Comparison of ENCODE assay signal across 1 cellular context in genomic region chr22:19854778-19855503, GRCh38.
TF ChIP-seq lines count a peak whose summit lies in the region.

A gene with protein sequence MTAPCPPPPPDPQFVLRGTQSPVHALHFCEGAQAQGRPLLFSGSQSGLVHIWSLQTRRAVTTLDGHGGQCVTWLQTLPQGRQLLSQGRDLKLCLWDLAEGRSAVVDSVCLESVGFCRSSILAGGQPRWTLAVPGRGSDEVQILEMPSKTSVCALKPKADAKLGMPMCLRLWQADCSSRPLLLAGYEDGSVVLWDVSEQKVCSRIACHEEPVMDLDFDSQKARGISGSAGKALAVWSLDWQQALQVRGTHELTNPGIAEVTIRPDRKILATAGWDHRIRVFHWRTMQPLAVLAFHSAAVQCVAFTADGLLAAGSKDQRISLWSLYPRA (minus strand): TSS chr22:19854874. CDS start chr22:19821355, 33,519 bp downstream.
A gene with protein sequence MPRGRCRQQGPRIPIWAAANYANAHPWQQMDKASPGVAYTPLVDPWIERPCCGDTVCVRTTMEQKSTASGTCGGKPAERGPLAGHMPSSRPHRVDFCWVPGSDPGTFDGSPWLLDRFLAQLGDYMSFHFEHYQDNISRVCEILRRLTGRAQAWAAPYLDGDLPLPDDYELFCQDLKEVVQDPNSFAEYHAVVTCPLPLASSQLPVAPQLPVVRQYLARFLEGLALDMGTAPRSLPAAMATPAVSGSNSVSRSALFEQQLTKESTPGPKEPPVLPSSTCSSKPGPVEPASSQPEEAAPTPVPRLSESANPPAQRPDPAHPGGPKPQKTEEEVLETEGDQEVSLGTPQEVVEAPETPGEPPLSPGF (minus strand): TSS chr22:19854874. CDS start chr22:19852261, 2,613 bp downstream.

TF ChIP-seq in HepG2, 621 proteins besides CTCF, POLR2A, EP300 and RAD21 (continued from another document and continues in another):
- 0 out of 2 replicates have a peak, but pooled peaks have one; percentile 87 for TF ChIP-seq ZBTB46 (CRISPR knock-in tag; IDR thresholded peaks at IDR 0.05; ENCODE audit: borderline replicate concordance)
- no peak for TF ChIP-seq ELF1 (CRISPR knock-in tag; IDR thresholded peaks at IDR 0.05)
- TF ChIP-seq NAIF1 (CRISPR knock-in tag; IDR thresholded peaks at IDR 0.05; ENCODE audit: borderline replicate concordance) = no peak
- 0 out of 2 replicates have a peak, but pooled peaks have one; percentile 65 for TF ChIP-seq FOXM1 (CRISPR knock-in tag; IDR thresholded peaks at IDR 0.05)
- no peak for TF ChIP-seq ZNF18 (CRISPR knock-in tag; IDR thresholded peaks at IDR 0.05; ENCODE audit: insufficient replicate concordance)
- TF ChIP-seq, protein P1, sequence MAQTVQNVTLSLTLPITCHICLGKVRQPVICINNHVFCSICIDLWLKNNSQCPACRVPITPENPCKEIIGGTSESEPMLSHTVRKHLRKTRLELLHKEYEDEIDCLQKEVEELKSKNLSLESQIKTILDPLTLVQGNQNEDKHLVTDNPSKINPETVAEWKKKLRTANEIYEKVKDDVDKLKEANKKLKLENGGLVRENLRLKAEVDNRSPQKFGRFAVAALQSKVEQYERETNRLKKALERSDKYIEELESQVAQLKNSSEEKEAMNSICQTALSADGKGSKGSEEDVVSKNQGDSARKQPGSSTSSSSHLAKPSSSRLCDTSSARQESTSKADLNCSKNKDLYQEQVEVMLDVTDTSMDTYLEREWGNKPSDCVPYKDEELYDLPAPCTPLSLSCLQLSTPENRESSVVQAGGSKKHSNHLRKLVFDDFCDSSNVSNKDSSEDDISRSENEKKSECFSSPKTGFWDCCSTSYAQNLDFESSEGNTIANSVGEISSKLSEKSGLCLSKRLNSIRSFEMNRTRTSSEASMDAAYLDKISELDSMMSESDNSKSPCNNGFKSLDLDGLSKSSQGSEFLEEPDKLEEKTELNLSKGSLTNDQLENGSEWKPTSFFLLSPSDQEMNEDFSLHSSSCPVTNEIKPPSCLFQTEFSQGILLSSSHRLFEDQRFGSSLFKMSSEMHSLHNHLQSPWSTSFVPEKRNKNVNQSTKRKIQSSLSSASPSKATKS (CRISPR knock-in tag; IDR thresholded peaks at IDR 0.05) = no peak
- peak; percentile 89 for TF ChIP-seq ZNF143 (CRISPR knock-in tag; IDR thresholded peaks at IDR 0.05)
- TF ChIP-seq ZNF510 (CRISPR knock-in tag; IDR thresholded peaks at IDR 0.05; ENCODE audit: low read depth) = peak; percentile 96; the same call in 1 of the 2 replicates
- TF ChIP-seq ZBTB3 (CRISPR knock-in tag; IDR thresholded peaks at IDR 0.05; ENCODE audit: borderline replicate concordance, low read depth) = peak; percentile 65; the same call in 1 of the 2 replicates
- TF ChIP-seq, protein P2, sequence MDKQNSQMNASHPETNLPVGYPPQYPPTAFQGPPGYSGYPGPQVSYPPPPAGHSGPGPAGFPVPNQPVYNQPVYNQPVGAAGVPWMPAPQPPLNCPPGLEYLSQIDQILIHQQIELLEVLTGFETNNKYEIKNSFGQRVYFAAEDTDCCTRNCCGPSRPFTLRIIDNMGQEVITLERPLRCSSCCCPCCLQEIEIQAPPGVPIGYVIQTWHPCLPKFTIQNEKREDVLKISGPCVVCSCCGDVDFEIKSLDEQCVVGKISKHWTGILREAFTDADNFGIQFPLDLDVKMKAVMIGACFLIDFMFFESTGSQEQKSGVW (CRISPR knock-in tag; IDR thresholded peaks at IDR 0.05; ENCODE audit: borderline replicate concordance) = peak; percentile 61
- TF ChIP-seq, protein P3, sequence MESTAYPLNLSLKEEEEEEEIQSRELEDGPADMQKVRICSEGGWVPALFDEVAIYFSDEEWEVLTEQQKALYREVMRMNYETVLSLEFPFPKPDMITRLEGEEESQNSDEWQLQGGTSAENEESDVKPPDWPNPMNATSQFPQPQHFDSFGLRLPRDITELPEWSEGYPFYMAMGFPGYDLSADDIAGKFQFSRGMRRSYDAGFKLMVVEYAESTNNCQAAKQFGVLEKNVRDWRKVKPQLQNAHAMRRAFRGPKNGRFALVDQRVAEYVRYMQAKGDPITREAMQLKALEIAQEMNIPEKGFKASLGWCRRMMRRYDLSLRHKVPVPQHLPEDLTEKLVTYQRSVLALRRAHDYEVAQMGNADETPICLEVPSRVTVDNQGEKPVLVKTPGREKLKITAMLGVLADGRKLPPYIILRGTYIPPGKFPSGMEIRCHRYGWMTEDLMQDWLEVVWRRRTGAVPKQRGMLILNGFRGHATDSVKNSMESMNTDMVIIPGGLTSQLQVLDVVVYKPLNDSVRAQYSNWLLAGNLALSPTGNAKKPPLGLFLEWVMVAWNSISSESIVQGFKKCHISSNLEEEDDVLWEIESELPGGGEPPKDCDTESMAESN (CRISPR knock-in tag; conservative IDR thresholded peaks at IDR 0.05) = no peak; the same call in 1 of the 2 replicates
- TF ChIP-seq ARID2 (CRISPR knock-in tag; IDR thresholded peaks at IDR 0.05; ENCODE audit: borderline replicate concordance) = no peak
- no peak for TF ChIP-seq U2AF1 (optimal IDR thresholded peaks at IDR 0.05; ENCODE audit: low read depth, low read length)
- 0 out of 2 replicates have a peak, but pooled peaks have one; percentile 91 for TF ChIP-seq ZNF713 (CRISPR knock-in tag; IDR thresholded peaks at IDR 0.05)
- no peak for TF ChIP-seq GPN1 (CRISPR knock-in tag; IDR thresholded peaks at IDR 0.05; ENCODE audit: borderline replicate concordance)
- peak; percentile 86 for TF ChIP-seq ZBTB39 (CRISPR knock-in tag; IDR thresholded peaks at IDR 0.05)
- TF ChIP-seq ZNF496 (CRISPR knock-in tag; IDR thresholded peaks at IDR 0.05; ENCODE audit: insufficient replicate concordance) = no peak
- TF ChIP-seq ZNF354B (CRISPR knock-in tag; IDR thresholded peaks at IDR 0.05) = no peak
- TF ChIP-seq ZNF468 (CRISPR knock-in tag; IDR thresholded peaks at IDR 0.05) = peak; percentile 96; the same call in 1 of the 2 replicates
- 0 out of 2 replicates have a peak, but pooled peaks have one; percentile 68 for TF ChIP-seq ZNF672 (CRISPR knock-in tag; IDR thresholded peaks at IDR 0.05)
- TF ChIP-seq HOXA9 (CRISPR knock-in tag; IDR thresholded peaks at IDR 0.05; ENCODE audit: borderline replicate concordance) = peak; percentile 91
- TF ChIP-seq ZNF232 (CRISPR knock-in tag; IDR thresholded peaks at IDR 0.05; ENCODE audit: borderline replicate concordance) = 0 out of 2 replicates have a peak, but pooled peaks have one; percentile 73
- no peak; the same call in 1 of the 2 replicates for TF ChIP-seq AKNA (CRISPR knock-in tag; IDR thresholded peaks at IDR 0.05; ENCODE audit: borderline replicate concordance)
- TF ChIP-seq SALL2 (CRISPR knock-in tag; IDR thresholded peaks at IDR 0.05) = no peak; the same call in 1 of the 2 replicates
- TF ChIP-seq ZNF576 (CRISPR knock-in tag; IDR thresholded peaks at IDR 0.05) = no peak; the same call in 1 of the 2 replicates
- TF ChIP-seq XBP1 (CRISPR knock-in tag; IDR thresholded peaks at IDR 0.05) = no peak; the same call in 1 of the 2 replicates
- TF ChIP-seq MYPOP (CRISPR knock-in tag; IDR thresholded peaks at IDR 0.05) = peak; percentile 86; the same call in 1 of the 2 replicates
- peak; percentile 95 for TF ChIP-seq ZNF687 (CRISPR knock-in tag; IDR thresholded peaks at IDR 0.05)
